Comparison of ENCODE assay signal across 1 cellular context in the genomic region with DNA sequence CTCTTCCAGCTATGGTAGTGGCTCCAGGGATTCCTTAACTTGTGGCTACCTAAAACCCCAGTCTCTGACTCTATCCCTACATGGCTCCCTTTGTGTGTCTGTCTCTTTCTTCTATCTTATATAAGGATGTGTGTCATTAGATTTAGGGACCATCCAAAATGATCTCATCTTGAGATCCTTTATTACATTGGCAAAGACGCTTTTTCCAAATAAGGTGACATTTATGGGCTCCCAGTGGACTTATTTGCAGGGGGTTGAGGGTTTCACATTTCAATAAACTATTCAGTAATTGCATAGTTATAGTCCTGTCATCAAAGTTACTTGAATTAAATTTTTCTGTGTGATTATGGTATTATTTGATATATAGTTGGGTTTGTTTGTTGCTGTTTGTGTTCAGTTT.
A peak's percentile ranks its signal among the peaks of the same experiment; 100 is the strongest.
TF ChIP-seq lines count a peak whose summit lies in the region.

No MANE protein-coding gene starts in this region.

TF ChIP-seq in HEK293, 187 proteins besides CTCF, POLR2A, EP300 and RAD21 (continued from another document and continues in another):
- TF ChIP-seq, protein P1, sequence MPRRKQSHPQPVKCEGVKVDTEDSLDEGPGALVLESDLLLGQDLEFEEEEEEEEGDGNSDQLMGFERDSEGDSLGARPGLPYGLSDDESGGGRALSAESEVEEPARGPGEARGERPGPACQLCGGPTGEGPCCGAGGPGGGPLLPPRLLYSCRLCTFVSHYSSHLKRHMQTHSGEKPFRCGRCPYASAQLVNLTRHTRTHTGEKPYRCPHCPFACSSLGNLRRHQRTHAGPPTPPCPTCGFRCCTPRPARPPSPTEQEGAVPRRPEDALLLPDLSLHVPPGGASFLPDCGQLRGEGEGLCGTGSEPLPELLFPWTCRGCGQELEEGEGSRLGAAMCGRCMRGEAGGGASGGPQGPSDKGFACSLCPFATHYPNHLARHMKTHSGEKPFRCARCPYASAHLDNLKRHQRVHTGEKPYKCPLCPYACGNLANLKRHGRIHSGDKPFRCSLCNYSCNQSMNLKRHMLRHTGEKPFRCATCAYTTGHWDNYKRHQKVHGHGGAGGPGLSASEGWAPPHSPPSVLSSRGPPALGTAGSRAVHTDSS (tag by site-specific recombination; IDR thresholded peaks at IDR 0.05) = no peak; the same call in 1 of the 2 replicates
- no peak for TF ChIP-seq ZNF146 (tag by site-specific recombination; IDR thresholded peaks at IDR 0.05)
- no peak for TF ChIP-seq MEIS1 (CRISPR knock-in tag; IDR thresholded peaks at IDR 0.05; ENCODE audit: borderline replicate concordance)
- TF ChIP-seq OSR2 (tag by site-specific recombination; IDR thresholded peaks at IDR 0.05) = peak; percentile 55; the same call in 1 of the 2 replicates
- no peak for TF ChIP-seq ZNF394 (tag by site-specific recombination; IDR thresholded peaks at IDR 0.05; ENCODE audit: borderline replicate concordance)
- no peak for TF ChIP-seq ZNF548 (tag by site-specific recombination; IDR thresholded peaks at IDR 0.05)
- TF ChIP-seq SETDB1 (IDR thresholded peaks at IDR 0.05; ENCODE audit: insufficient read length, low read length) = no peak
- TF ChIP-seq ZNF155 (tag by site-specific recombination; IDR thresholded peaks at IDR 0.05) = no peak
- TF ChIP-seq, protein P2, sequence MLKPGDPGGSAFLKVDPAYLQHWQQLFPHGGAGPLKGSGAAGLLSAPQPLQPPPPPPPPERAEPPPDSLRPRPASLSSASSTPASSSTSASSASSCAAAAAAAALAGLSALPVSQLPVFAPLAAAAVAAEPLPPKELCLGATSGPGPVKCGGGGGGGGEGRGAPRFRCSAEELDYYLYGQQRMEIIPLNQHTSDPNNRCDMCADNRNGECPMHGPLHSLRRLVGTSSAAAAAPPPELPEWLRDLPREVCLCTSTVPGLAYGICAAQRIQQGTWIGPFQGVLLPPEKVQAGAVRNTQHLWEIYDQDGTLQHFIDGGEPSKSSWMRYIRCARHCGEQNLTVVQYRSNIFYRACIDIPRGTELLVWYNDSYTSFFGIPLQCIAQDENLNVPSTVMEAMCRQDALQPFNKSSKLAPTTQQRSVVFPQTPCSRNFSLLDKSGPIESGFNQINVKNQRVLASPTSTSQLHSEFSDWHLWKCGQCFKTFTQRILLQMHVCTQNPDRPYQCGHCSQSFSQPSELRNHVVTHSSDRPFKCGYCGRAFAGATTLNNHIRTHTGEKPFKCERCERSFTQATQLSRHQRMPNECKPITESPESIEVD (tag by site-specific recombination; IDR thresholded peaks at IDR 0.05) = peak; percentile 90
- no peak for TF ChIP-seq ZBTB20 (tag by site-specific recombination; IDR thresholded peaks at IDR 0.05)
- TF ChIP-seq KLF9 (tag by site-specific recombination; IDR thresholded peaks at IDR 0.05; ENCODE audit: low read depth) = no peak
- TF ChIP-seq ZNF23 (tag by site-specific recombination; IDR thresholded peaks at IDR 0.05; ENCODE audit: borderline replicate concordance) = no peak
- no peak for TF ChIP-seq ZNF837 (tag by site-specific recombination; IDR thresholded peaks at IDR 0.05)
- no peak for TF ChIP-seq BCL11B (tag by site-specific recombination; IDR thresholded peaks at IDR 0.05; ENCODE audit: low read depth)
- TF ChIP-seq, protein P3, sequence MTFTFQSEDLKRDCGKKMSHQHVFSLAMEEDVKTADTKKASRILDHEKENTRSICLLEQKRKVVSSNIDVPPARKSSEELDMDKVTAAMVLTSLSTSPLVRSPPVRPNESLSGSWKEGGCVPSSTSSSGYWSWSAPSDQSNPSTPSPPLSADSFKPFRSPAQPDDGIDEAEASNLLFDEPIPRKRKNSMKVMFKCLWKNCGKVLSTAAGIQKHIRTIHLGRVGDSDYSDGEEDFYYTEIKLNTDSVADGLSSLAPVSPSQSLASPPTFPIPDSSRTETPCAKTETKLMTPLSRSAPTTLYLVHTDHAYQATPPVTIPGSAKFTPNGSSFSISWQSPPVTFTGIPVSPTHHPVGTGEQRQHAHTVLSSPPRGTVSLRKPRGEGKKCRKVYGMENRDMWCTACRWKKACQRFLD (tag by site-specific recombination; IDR thresholded peaks at IDR 0.05) = no peak
- TF ChIP-seq, protein P4, sequence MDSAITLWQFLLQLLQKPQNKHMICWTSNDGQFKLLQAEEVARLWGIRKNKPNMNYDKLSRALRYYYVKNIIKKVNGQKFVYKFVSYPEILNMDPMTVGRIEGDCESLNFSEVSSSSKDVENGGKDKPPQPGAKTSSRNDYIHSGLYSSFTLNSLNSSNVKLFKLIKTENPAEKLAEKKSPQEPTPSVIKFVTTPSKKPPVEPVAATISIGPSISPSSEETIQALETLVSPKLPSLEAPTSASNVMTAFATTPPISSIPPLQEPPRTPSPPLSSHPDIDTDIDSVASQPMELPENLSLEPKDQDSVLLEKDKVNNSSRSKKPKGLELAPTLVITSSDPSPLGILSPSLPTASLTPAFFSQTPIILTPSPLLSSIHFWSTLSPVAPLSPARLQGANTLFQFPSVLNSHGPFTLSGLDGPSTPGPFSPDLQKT (IDR thresholded peaks at IDR 0.05; ENCODE audit: borderline replicate concordance, low read depth, low read length) = no peak
- TF ChIP-seq YY1 (tag by site-specific recombination; IDR thresholded peaks at IDR 0.05) = no peak
- TF ChIP-seq ZNF140 (tag by site-specific recombination; IDR thresholded peaks at IDR 0.05) = no peak
- no peak for TF ChIP-seq ZNF169 (tag by site-specific recombination; IDR thresholded peaks at IDR 0.05)
- no peak for TF ChIP-seq ZNF664 (tag by site-specific recombination; IDR thresholded peaks at IDR 0.05)
- TF ChIP-seq, protein P5, sequence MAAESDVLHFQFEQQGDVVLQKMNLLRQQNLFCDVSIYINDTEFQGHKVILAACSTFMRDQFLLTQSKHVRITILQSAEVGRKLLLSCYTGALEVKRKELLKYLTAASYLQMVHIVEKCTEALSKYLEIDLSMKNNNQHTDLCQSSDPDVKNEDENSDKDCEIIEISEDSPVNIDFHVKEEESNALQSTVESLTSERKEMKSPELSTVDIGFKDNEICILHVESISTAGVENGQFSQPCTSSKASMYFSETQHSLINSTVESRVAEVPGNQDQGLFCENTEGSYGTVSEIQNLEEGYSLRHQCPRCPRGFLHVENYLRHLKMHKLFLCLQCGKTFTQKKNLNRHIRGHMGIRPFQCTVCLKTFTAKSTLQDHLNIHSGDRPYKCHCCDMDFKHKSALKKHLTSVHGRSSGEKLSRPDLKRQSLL (tag by site-specific recombination; IDR thresholded peaks at IDR 0.05) = no peak
- 0 out of 2 replicates have a peak, but pooled peaks have one; percentile 53 for TF ChIP-seq KLF10 (tag by site-specific recombination; IDR thresholded peaks at IDR 0.05)
- TF ChIP-seq ZNF221 (tag by site-specific recombination; IDR thresholded peaks at IDR 0.05; ENCODE audit: borderline replicate concordance) = no peak
- TF ChIP-seq, protein P6, sequence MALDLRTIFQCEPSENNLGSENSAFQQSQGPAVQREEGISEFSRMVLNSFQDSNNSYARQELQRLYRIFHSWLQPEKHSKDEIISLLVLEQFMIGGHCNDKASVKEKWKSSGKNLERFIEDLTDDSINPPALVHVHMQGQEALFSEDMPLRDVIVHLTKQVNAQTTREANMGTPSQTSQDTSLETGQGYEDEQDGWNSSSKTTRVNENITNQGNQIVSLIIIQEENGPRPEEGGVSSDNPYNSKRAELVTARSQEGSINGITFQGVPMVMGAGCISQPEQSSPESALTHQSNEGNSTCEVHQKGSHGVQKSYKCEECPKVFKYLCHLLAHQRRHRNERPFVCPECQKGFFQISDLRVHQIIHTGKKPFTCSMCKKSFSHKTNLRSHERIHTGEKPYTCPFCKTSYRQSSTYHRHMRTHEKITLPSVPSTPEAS (tag by site-specific recombination; IDR thresholded peaks at IDR 0.05) = no peak
- no peak for TF ChIP-seq ZNF292 (tag by site-specific recombination; IDR thresholded peaks at IDR 0.05; ENCODE audit: borderline replicate concordance, low read depth)
- TF ChIP-seq ZNF776 (tag by site-specific recombination; IDR thresholded peaks at IDR 0.05; ENCODE audit: borderline replicate concordance) = no peak
- no peak for TF ChIP-seq TRIM28 (IDR thresholded peaks at IDR 0.05; ENCODE audit: borderline replicate concordance, low read length)
- TF ChIP-seq ZBTB7A (tag by site-specific recombination; IDR thresholded peaks at IDR 0.05; ENCODE audit: low read depth) = no peak
- no peak for TF ChIP-seq HOXC10 (CRISPR knock-in tag; IDR thresholded peaks at IDR 0.05)
- no peak for TF ChIP-seq ZNF549 (tag by site-specific recombination; IDR thresholded peaks at IDR 0.05)
- TF ChIP-seq FEZF1 (tag by site-specific recombination; IDR thresholded peaks at IDR 0.05) = peak; percentile 58
- no peak; the same call in 1 of the 2 replicates for TF ChIP-seq ZNF24 (tag by site-specific recombination; IDR thresholded peaks at IDR 0.05)
- no peak for TF ChIP-seq ZNF785 (tag by site-specific recombination; IDR thresholded peaks at IDR 0.05)
- no peak for TF ChIP-seq ZSCAN23 (tag by site-specific recombination; IDR thresholded peaks at IDR 0.05)
- TF ChIP-seq ZNF202 (tag by site-specific recombination; IDR thresholded peaks at IDR 0.05; ENCODE audit: borderline replicate concordance) = no peak
- no peak for TF ChIP-seq ZNF423 (tag by site-specific recombination; IDR thresholded peaks at IDR 0.05)
- TF ChIP-seq, protein P7, sequence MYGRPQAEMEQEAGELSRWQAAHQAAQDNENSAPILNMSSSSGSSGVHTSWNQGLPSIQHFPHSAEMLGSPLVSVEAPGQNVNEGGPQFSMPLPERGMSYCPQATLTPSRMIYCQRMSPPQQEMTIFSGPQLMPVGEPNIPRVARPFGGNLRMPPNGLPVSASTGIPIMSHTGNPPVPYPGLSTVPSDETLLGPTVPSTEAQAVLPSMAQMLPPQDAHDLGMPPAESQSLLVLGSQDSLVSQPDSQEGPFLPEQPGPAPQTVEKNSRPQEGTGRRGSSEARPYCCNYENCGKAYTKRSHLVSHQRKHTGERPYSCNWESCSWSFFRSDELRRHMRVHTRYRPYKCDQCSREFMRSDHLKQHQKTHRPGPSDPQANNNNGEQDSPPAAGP (tag by site-specific recombination; IDR thresholded peaks at IDR 0.05) = no peak
- TF ChIP-seq, protein P8, sequence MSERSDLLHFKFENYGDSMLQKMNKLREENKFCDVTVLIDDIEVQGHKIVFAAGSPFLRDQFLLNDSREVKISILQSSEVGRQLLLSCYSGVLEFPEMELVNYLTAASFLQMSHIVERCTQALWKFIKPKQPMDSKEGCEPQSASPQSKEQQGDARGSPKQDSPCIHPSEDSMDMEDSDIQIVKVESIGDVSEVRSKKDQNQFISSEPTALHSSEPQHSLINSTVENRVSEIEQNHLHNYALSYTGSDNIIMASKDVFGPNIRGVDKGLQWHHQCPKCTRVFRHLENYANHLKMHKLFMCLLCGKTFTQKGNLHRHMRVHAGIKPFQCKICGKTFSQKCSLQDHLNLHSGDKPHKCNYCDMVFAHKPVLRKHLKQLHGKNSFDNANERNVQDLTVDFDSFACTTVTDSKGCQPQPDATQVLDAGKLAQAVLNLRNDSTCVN (tag by site-specific recombination; optimal IDR thresholded peaks at IDR 0.05) = no peak
- TF ChIP-seq ZNF658 (tag by site-specific recombination; IDR thresholded peaks at IDR 0.05) = no peak
- TF ChIP-seq ZNF792 (tag by site-specific recombination; IDR thresholded peaks at IDR 0.05) = no peak
- no peak for TF ChIP-seq ZNF335 (tag by site-specific recombination; conservative IDR thresholded peaks at IDR 0.05)
- TF ChIP-seq MYNN (tag by site-specific recombination; IDR thresholded peaks at IDR 0.05; ENCODE audit: borderline replicate concordance) = no peak
- no peak for TF ChIP-seq ZIC2 (tag by site-specific recombination; IDR thresholded peaks at IDR 0.05)
- peak; percentile 85 for TF ChIP-seq ZNF843 (tag by site-specific recombination; IDR thresholded peaks at IDR 0.05)
- no peak for TF ChIP-seq KLF7 (tag by site-specific recombination; IDR thresholded peaks at IDR 0.05; ENCODE audit: borderline replicate concordance)
- TF ChIP-seq ZNF426 (tag by site-specific recombination; IDR thresholded peaks at IDR 0.05) = no peak
- TF ChIP-seq ZEB2 (tag by site-specific recombination; IDR thresholded peaks at IDR 0.05) = peak; percentile 73
- no peak for TF ChIP-seq SCRT1 (tag by site-specific recombination; IDR thresholded peaks at IDR 0.05; ENCODE audit: borderline replicate concordance)
- TF ChIP-seq, protein P9, sequence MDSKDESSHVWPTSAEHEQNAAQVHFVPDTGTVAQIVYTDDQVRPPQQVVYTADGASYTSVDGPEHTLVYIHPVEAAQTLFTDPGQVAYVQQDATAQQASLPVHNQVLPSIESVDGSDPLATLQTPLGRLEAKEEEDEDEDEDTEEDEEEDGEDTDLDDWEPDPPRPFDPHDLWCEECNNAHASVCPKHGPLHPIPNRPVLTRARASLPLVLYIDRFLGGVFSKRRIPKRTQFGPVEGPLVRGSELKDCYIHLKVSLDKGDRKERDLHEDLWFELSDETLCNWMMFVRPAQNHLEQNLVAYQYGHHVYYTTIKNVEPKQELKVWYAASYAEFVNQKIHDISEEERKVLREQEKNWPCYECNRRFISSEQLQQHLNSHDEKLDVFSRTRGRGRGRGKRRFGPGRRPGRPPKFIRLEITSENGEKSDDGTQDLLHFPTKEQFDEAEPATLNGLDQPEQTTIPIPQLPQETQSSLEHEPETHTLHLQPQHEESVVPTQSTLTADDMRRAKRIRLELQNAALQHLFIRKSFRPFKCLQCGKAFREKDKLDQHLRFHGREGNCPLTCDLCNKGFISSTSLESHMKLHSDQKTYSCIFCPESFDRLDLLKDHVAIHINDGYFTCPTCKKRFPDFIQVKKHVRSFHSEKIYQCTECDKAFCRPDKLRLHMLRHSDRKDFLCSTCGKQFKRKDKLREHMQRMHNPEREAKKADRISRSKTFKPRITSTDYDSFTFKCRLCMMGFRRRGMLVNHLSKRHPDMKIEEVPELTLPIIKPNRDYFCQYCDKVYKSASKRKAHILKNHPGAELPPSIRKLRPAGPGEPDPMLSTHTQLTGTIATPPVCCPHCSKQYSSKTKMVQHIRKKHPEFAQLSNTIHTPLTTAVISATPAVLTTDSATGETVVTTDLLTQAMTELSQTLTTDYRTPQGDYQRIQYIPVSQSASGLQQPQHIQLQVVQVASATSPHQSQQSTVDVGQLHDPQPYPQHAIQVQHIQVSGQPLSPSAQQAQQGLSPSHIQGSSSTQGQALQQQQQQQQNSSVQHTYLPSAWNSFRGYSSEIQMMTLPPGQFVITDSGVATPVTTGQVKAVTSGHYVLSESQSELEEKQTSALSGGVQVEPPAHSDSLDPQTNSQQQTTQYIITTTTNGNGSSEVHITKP (tag by site-specific recombination; IDR thresholded peaks at IDR 0.05) = 0 out of 2 replicates have a peak, but pooled peaks have one; percentile 16
- no peak for TF ChIP-seq ZNF433 (tag by site-specific recombination; IDR thresholded peaks at IDR 0.05; ENCODE audit: low read depth)
